Comparison of ENCODE assay signal across 1 cellular context in the genomic region with DNA sequence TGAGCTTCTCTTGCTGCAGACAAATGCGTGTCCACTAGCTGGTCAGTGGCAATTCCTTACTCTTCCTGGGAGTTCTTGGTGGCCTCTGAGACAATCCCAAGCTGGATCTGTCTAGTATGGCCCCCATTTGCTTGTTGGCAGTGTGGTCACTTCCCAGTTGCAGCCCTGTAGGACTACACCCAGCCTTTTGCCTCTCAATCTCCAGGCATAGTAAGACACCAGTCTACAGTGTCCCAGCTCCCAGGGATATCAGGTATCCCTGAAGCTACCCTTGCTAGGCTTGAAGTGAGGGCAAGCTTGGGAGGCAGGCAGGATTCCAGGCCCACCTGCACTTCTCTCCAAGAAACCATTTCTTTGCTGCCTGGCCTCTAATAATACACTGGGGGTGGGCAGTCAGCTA.
TF ChIP-seq lines count a peak whose summit lies in the region.

No MANE protein-coding gene starts in this region.

TF ChIP-seq in WTC11, 78 proteins besides CTCF, POLR2A, EP300 and RAD21 (continued from another document):
- TF ChIP-seq, protein P1, sequence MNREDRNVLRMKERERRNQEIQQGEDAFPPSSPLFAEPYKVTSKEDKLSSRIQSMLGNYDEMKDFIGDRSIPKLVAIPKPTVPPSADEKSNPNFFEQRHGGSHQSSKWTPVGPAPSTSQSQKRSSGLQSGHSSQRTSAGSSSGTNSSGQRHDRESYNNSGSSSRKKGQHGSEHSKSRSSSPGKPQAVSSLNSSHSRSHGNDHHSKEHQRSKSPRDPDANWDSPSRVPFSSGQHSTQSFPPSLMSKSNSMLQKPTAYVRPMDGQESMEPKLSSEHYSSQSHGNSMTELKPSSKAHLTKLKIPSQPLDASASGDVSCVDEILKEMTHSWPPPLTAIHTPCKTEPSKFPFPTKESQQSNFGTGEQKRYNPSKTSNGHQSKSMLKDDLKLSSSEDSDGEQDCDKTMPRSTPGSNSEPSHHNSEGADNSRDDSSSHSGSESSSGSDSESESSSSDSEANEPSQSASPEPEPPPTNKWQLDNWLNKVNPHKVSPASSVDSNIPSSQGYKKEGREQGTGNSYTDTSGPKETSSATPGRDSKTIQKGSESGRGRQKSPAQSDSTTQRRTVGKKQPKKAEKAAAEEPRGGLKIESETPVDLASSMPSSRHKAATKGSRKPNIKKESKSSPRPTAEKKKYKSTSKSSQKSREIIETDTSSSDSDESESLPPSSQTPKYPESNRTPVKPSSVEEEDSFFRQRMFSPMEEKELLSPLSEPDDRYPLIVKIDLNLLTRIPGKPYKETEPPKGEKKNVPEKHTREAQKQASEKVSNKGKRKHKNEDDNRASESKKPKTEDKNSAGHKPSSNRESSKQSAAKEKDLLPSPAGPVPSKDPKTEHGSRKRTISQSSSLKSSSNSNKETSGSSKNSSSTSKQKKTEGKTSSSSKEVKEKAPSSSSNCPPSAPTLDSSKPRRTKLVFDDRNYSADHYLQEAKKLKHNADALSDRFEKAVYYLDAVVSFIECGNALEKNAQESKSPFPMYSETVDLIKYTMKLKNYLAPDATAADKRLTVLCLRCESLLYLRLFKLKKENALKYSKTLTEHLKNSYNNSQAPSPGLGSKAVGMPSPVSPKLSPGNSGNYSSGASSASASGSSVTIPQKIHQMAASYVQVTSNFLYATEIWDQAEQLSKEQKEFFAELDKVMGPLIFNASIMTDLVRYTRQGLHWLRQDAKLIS (CRISPR knock-in tag; IDR thresholded peaks at IDR 0.05; ENCODE audit: borderline replicate concordance), result no peak
- no peak for TF ChIP-seq HMGA2 (CRISPR knock-in tag; IDR thresholded peaks at IDR 0.05)
- no peak for TF ChIP-seq ZNF121 (CRISPR knock-in tag; IDR thresholded peaks at IDR 0.05)
- TF ChIP-seq MXD4 (CRISPR knock-in tag; IDR thresholded peaks at IDR 0.05; ENCODE audit: borderline replicate concordance), result no peak
- TF ChIP-seq ZBTB21 (CRISPR knock-in tag; IDR thresholded peaks at IDR 0.05; ENCODE audit: borderline replicate concordance), result no peak
- TF ChIP-seq GABPB1 (CRISPR knock-in tag; IDR thresholded peaks at IDR 0.05), result no peak
- TF ChIP-seq FOXP1 (CRISPR knock-in tag; IDR thresholded peaks at IDR 0.05; ENCODE audit: borderline replicate concordance), result no peak
- TF ChIP-seq, protein P2, sequence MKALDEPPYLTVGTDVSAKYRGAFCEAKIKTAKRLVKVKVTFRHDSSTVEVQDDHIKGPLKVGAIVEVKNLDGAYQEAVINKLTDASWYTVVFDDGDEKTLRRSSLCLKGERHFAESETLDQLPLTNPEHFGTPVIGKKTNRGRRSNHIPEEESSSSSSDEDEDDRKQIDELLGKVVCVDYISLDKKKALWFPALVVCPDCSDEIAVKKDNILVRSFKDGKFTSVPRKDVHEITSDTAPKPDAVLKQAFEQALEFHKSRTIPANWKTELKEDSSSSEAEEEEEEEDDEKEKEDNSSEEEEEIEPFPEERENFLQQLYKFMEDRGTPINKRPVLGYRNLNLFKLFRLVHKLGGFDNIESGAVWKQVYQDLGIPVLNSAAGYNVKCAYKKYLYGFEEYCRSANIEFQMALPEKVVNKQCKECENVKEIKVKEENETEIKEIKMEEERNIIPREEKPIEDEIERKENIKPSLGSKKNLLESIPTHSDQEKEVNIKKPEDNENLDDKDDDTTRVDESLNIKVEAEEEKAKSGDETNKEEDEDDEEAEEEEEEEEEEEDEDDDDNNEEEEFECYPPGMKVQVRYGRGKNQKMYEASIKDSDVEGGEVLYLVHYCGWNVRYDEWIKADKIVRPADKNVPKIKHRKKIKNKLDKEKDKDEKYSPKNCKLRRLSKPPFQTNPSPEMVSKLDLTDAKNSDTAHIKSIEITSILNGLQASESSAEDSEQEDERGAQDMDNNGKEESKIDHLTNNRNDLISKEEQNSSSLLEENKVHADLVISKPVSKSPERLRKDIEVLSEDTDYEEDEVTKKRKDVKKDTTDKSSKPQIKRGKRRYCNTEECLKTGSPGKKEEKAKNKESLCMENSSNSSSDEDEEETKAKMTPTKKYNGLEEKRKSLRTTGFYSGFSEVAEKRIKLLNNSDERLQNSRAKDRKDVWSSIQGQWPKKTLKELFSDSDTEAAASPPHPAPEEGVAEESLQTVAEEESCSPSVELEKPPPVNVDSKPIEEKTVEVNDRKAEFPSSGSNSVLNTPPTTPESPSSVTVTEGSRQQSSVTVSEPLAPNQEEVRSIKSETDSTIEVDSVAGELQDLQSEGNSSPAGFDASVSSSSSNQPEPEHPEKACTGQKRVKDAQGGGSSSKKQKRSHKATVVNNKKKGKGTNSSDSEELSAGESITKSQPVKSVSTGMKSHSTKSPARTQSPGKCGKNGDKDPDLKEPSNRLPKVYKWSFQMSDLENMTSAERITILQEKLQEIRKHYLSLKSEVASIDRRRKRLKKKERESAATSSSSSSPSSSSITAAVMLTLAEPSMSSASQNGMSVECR (CRISPR knock-in tag; IDR thresholded peaks at IDR 0.05; ENCODE audit: borderline replicate concordance), result no peak
- no peak for TF ChIP-seq ZNF232 (CRISPR knock-in tag; IDR thresholded peaks at IDR 0.05)
- TF ChIP-seq CREB1 (CRISPR knock-in tag; IDR thresholded peaks at IDR 0.05), result no peak
